ENCODE assay signal across 8 cellular contexts in the genomic region with DNA sequence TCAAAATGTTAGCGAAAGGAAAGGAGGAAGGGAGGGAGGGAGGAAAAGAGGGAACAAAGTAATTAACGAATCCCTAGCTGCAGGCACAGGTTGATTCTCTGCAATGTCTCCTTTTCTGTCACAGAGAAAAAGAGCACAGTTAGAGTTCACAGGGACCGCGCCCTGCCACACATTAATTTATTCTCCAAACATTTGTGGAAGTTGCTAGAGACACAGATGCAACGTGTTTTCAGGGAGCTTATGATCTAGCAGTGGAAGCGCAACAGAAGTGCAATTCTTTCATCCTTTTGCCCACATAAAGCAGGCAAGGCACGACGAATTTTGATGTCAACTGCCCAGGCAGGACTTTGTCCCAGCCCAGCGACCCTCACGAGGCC.
DNase-seq lines count a peak whose midpoint lies in the region; ATAC-seq and TF ChIP-seq lines count a peak whose summit lies in the region.

No MANE protein-coding gene starts in this region.

- H3K4me3 Mint-ChIP-seq in progenitor cell of endocrine pancreas (ENCODE audit: low read depth): peak overlapping the region; percentile 66

- peak; percentile 3 for ATAC-seq in GM18909 (IDR thresholded peaks at IDR 0.05; ENCODE audit: poor library complexity, unreplicated experiment)
- no peak for ATAC-seq in HG03196 (IDR thresholded peaks at IDR 0.05; ENCODE audit: unreplicated experiment)

- H3K36me3 ChIP-seq in PC-9 (ENCODE audit: low read depth): no peaks in the 10 kb centered on the region
- no peaks in the 10 kb centered on the region for H3K36me3 ChIP-seq in esophagus squamous epithelium

- intact Hi-C loops in PC-9 (cut with micrococcal nuclease; ENCODE audit: unreplicated experiment): no loop called here
- intact Hi-C loops in esophagus squamous epithelium (cut with DNase I): no loop called here

- DNase-seq in PC-9: no peak
- DNase-seq in esophagus squamous epithelium (lab: John Stamatoyannopoulos, UW): no peak
- DNase-seq in progenitor cell of endocrine pancreas (ENCODE audit: low spot score, unreplicated experiment): no peak
- DNase-seq in NCI-H526 (lab: John Stamatoyannopoulos, UW): no peak
- no peak for DNase-seq in NCI-H2227 (lab: John Stamatoyannopoulos, UW; ENCODE audit: unreplicated experiment)
- no peak for DNase-seq in GOT3 (lab: John Stamatoyannopoulos, UW)

- H4K20me1 ChIP-seq in PC-9 (ENCODE audit: insufficient read depth): no peaks in the 10 kb centered on the region

- H3K4me2 ChIP-seq in PC-9: peak overlapping the region; percentile 86

- POLR2A ChIA-PET in PC-9 (lab: Charles Lee; ENCODE audit: unreplicated experiment): interaction anchor here (0.6 to 0.7 kb wide), 2 partner anchors 98 to 139 kb away, joined by 3 to 4 read pairs; no protein-coding TSS in a partner anchor

- H3K9me2 ChIP-seq in PC-9 (ENCODE audit: insufficient read depth): no peaks in the 10 kb centered on the region

- H3K79me2 ChIP-seq in PC-9 (ENCODE audit: low read depth): no peaks in the 10 kb centered on the region

- no peak for TF ChIP-seq CTCF in PC-9 (conservative IDR thresholded peaks at IDR 0.05)
- no peak for TF ChIP-seq CTCF in esophagus squamous epithelium (IDR thresholded peaks at IDR 0.05)
- no peak for TF ChIP-seq CTCF in progenitor cell of endocrine pancreas (IDR thresholded peaks at IDR 0.05; ENCODE audit: unreplicated experiment)

- BruUV-seq in PC-9 (replicated peaks; lab: Mats Ljungman, UMichigan): TSS peak; percentile 66

- H3K4me1 ChIP-seq in PC-9 (replicated peaks; ENCODE audit: insufficient read depth) (peaks cover 30% of the 10 kb centered on the region), esophagus squamous epithelium (peaks cover 13 to 44% (median 21%) of the 10 kb centered on the region in 3 donors)

- H3K27me3 ChIP-seq in PC-9 (ENCODE audit: insufficient read depth, low read depth) (no peaks in the 10 kb centered on the region), esophagus squamous epithelium (no peaks in the 10 kb centered on the region)

- H3K27me3 Mint-ChIP-seq in progenitor cell of endocrine pancreas: peaks cover 3% of the 10 kb centered on the region

- TF ChIP-seq POLR2A in esophagus squamous epithelium (IDR thresholded peaks at IDR 0.05): no peak

- peaks cover 13% of the 10 kb centered on the region for H3K4me1 Mint-ChIP-seq in progenitor cell of endocrine pancreas (ENCODE audit: low read depth)

- no peaks in the 10 kb centered on the region for H3K9me3 Mint-ChIP-seq in progenitor cell of endocrine pancreas (ENCODE audit: low read depth)

- no peaks in the 10 kb centered on the region for H3K36me3 Mint-ChIP-seq in progenitor cell of endocrine pancreas (ENCODE audit: insufficient read depth)

- H3K9me3 ChIP-seq in PC-9 (ENCODE audit: insufficient read depth, low read depth): no peaks in the 10 kb centered on the region
- H3K9me3 ChIP-seq in esophagus squamous epithelium: no peaks in the 10 kb centered on the region

- no peak overlapping the region for H2AFZ ChIP-seq in PC-9

- CTCF ChIA-PET in PC-9 (lab: Charles Lee): no interaction called here

- H3K27ac ChIP-seq in PC-9: no peak overlapping the region
- H3K27ac ChIP-seq in esophagus squamous epithelium: peak overlapping the region; percentile 76 to 88 (median 86)

- peaks cover 7% of the 10 kb centered on the region; the same call in 1 of the 2 replicates for H3F3A ChIP-seq in PC-9 (ENCODE audit: insufficient read depth, low read depth)

- 54 to 65% methylated on average over 9 to 10 of the region's 10 CpGs for WGBS in esophagus squamous epithelium, 2 donors

- peak overlapping the region; percentile 56; the same call in 1 of the 2 replicates for H3K4me3 ChIP-seq in PC-9
- peak overlapping the region; percentile 28 to 71 (median 57) for H3K4me3 ChIP-seq in esophagus squamous epithelium

- peak overlapping the region; percentile 37 for H3K27ac Mint-ChIP-seq in progenitor cell of endocrine pancreas
